8 cellular contexts compared by ENCODE assay signal in genomic region chr16:3879887-3880564, GRCh38. TPM values are rescaled to one million over a fixed set of nuclear protein-coding genes. Genes with fewer than 3 reads are reported as not detected.
DNase-seq lines count a peak whose midpoint lies in the region; ATAC-seq and TF ChIP-seq lines count a peak whose summit lies in the region.

No MANE protein-coding gene starts in this region.

- peak; percentile 38 for ATAC-seq in GM21576 (IDR thresholded peaks at IDR 0.05; ENCODE audit: unreplicated experiment)
- peak; percentile 65 for ATAC-seq in central memory CD8-positive, alpha-beta T cell (replicated peaks; ENCODE audit: extremely low read depth, poor library complexity, severe bottlenecking)
- peak; percentile 71 for ATAC-seq in left colon
- ATAC-seq in GM19395 (IDR thresholded peaks at IDR 0.05; ENCODE audit: unreplicated experiment): no peak

- peak overlapping the region; percentile 97 for H3K4me2 ChIP-seq in DOHH2 (ENCODE audit: low read length)

- H3K79me2 ChIP-seq in DOHH2 (ENCODE audit: control insufficient read depth, low read length): peaks cover 53% of the 10 kb centered on the region

- H3K4me3 Mint-ChIP-seq in central memory CD8-positive, alpha-beta T cell: peak overlapping the region; percentile 91

- peak overlapping the region; percentile 97 for H3K4me3 ChIP-seq in DOHH2 (ENCODE audit: low read length)

- H3K36me3 ChIP-seq in DOHH2 (ENCODE audit: control insufficient read depth, low read length): peaks cover 37% of the 10 kb centered on the region

- H3K27me3 ChIP-seq in DOHH2 (ENCODE audit: control insufficient read depth, low read length): no peaks in the 10 kb centered on the region

- H3K9me3 Mint-ChIP-seq in central memory CD8-positive, alpha-beta T cell: no peaks in the 10 kb centered on the region

- peaks cover 32% of the 10 kb centered on the region for H4K20me1 ChIP-seq in DOHH2 (ENCODE audit: control insufficient read depth, insufficient read depth, low read depth, low read length)

- H3K9me3 ChIP-seq in DOHH2 (ENCODE audit: control insufficient read depth, insufficient read depth, low read length): no peaks in the 10 kb centered on the region

- H3K4me1 Mint-ChIP-seq in central memory CD8-positive, alpha-beta T cell: peaks cover 52% of the 10 kb centered on the region

- intact Hi-C loops in left colon (cut with DNase I, micrococcal nuclease): loop anchor here in 1 of 2 donors (10.0 kb wide), 1 partner anchor 185 kb away; no protein-coding TSS in a partner anchor

- no peaks in the 10 kb centered on the region for H3K9me2 ChIP-seq in DOHH2 (replicated peaks; ENCODE audit: control insufficient read depth, low read length)

- H3K27me3 Mint-ChIP-seq in central memory CD8-positive, alpha-beta T cell: peaks cover 9% of the 10 kb centered on the region

- peaks cover 3% of the 10 kb centered on the region; the same call in 1 of the 2 replicates for H3F3A ChIP-seq in DOHH2 (ENCODE audit: control insufficient read depth, insufficient read depth)

- no peak overlapping the region for H3K27ac ChIP-seq in DOHH2 (ENCODE audit: low read depth, low read length)

- TF ChIP-seq CTCF in DOHH2 (IDR thresholded peaks at IDR 0.05; ENCODE audit: low read depth, low read length, poor library complexity, severe bottlenecking) (no peak), LNCAP (IDR thresholded peaks at IDR 0.05) (peak; percentile 56)

- H3K27ac Mint-ChIP-seq in central memory CD8-positive, alpha-beta T cell (ENCODE audit: low read depth): no peak overlapping the region

- peak; percentile 20 to 74 (median 58) for DNase-seq in activated CD4-positive, CD25-positive, alpha-beta regulatory T cell (lab: John Stamatoyannopoulos, UW)
- DNase-seq in central memory CD8-positive, alpha-beta T cell (ENCODE audit: low spot score in 2 of 2): peak; percentile 39 to 48
- DNase-seq in left colon: peak; percentile 68 to 86
- DNase-seq in stimulated activated CD4-positive, alpha-beta T cell treated with anti-CD3 and anti-CD28 coated beads, Interleukin-2, amount 100 ng/mL, for 4 hours (ENCODE audit: low read depth): peak; percentile 64

- H3K4me1 ChIP-seq in DOHH2 (ENCODE audit: control insufficient read depth, low read length): peaks cover 38% of the 10 kb centered on the region

- H3K36me3 Mint-ChIP-seq in central memory CD8-positive, alpha-beta T cell (ENCODE audit: insufficient read depth): peaks cover 19% of the 10 kb centered on the region

RNA-seq across cellular contexts. Expression of gene CREBBP, which starts 0.5 kb away (rescaled TPM):
- total RNA-seq in left colon: 10 to 100 TPM; 59.3 to 60.7 TPM
